Comparison of ENCODE assay signal across 22 cellular contexts in genomic region chr13:42454749-42455148, GRCh38.
A peak's percentile ranks its signal among the peaks of the same experiment; 100 is the strongest.
DNase-seq lines count a peak whose midpoint lies in the region; ATAC-seq, FAIRE-seq and TF ChIP-seq lines count a peak whose summit lies in the region.
"Had no signal": no experiment of that assay in that cellular context is flagged by ENCODE, and none has a peak within 500 bp of the region (broad histone marks: within the 10 kb centered on the region; RNA-seq: fewer than 3 reads in every experiment).

No MANE protein-coding gene starts in this region.

- BruUV-seq in HepG2 (replicated peaks; lab: Mats Ljungman, UMichigan): no TSS peak
- no TSS peak for BruUV-seq in K562 (replicated peaks; lab: Mats Ljungman, UMichigan)

- H2AFZ ChIP-seq in HepG2 (ENCODE audit: low read length): no peak overlapping the region
- H2AFZ ChIP-seq in K562 (ENCODE audit: low read depth, low read length): no peak overlapping the region

- in situ Hi-C loops in HepG2 (cut with HindIII; ENCODE audit: extremely low pct_ligation_motif_present, low pct_unique_long_range_greater_than_20kb) (no loop called here), K562 (cut with MboI) (loop anchor here (5.0 kb wide), 1 partner anchor 58 kb away; no protein-coding TSS in a partner anchor)

- H3K9me1 ChIP-seq in K562 (ENCODE audit: control insufficient read depth, insufficient read depth, low read length): no peaks in the 10 kb centered on the region

- H3K4me2 ChIP-seq in HepG2 (ENCODE audit: low read depth, low read length): no peak overlapping the region
- no peak overlapping the region for H3K4me2 ChIP-seq in K562 (ENCODE audit: insufficient read depth, low read length)
- H3K4me2 ChIP-seq: A549 had no signal

- intact Hi-C loops in HepG2 (cut with micrococcal nuclease; ENCODE audit: unreplicated experiment): no loop called here
- intact Hi-C loops in right lobe of liver (cut with DNase I): no loop called here
- intact Hi-C loops in K562 (cut with micrococcal nuclease): no loop called here

- 61% methylated on average over 6 of the region's 6 CpGs for WGBS in HepG2 (ENCODE audit: low lambda C conversion rate)
- 64% methylated on average over 6 of the region's 6 CpGs for WGBS in right lobe of liver (ENCODE audit: insufficient coverage, low coverage, low lambda C conversion rate, missing lambda C conversion rate)
- 0% methylated on average over 6 of the region's 6 CpGs for WGBS in K562 (ENCODE audit: insufficient coverage, low coverage, missing lambda C conversion rate)

- TF ChIP-seq CTCF in HepG2 (CRISPR knock-in tag; IDR thresholded peaks at IDR 0.05): no peak
- no peak for TF ChIP-seq CTCF in right lobe of liver (IDR thresholded peaks at IDR 0.05)
- no peak for TF ChIP-seq CTCF in K562 (IDR thresholded peaks at IDR 0.05 in 2 of 3, conservative IDR thresholded peaks at IDR 0.05 in 1 of 3; ENCODE audit: insufficient read depth in 2 of 3, low read depth in 1 of 3, low read length in 3 of 3)

- CTCF ChIA-PET in HepG2 (lab: Yijun Ruan, JAX; ENCODE audit: low intra/inter-chr PET ratio, low total read pairs): no interaction called here
- CTCF ChIA-PET in K562 (lab: Yijun Ruan, JAX; ENCODE audit: low intra/inter-chr PET ratio): no interaction called here

- no peaks in the 10 kb centered on the region for H4K20me1 ChIP-seq in HepG2 (ENCODE audit: insufficient read depth, low read length)
- no peaks in the 10 kb centered on the region for H4K20me1 ChIP-seq in K562 (replicated peaks; ENCODE audit: control insufficient read depth, insufficient read depth, low read length)
- H4K20me1 ChIP-seq: BLaER1 had no signal

- DNase-seq in HepG2 (ENCODE audit: low spot score): no peak
- no peak for DNase-seq in right lobe of liver
- DNase-seq in K562 (ENCODE audit: extremely low read depth in 1 of 4, low spot score in 3 of 4): no peak
- no peak for DNase-seq in Ammon's horn (ENCODE audit: low spot score)
- no peak for DNase-seq in NCI-H187 treated with DMSO at 0.1 percent for 48 hours (lab: John Stamatoyannopoulos, UW)
- DNase-seq: AML-193; BE2C; C1 segment of cervical spinal cord; CD4-positive, alpha-beta memory T cell; CD4-positive, CD25-positive, alpha-beta regulatory T cell; CD8-positive, alpha-beta memory T cell; COR-L47; DMS 273 treated with DMSO at 0.1 percent for 48 hours; DMS153; DMS53; DMS79; DND-41; EL; GDM1 had no signal

- ATAC-seq in HepG2 (no peak), right lobe of liver (no peak), K562 (no peak)
- ATAC-seq: A549 had no signal

- H3K4me1 ChIP-seq in HepG2 (ENCODE audit: insufficient read depth, low read length) (no peaks in the 10 kb centered on the region), right lobe of liver (no peaks in the 10 kb centered on the region), K562 (replicated peaks in 1 of 2; ENCODE audit: control insufficient read depth in 2 of 2, insufficient read depth in 2 of 2, low read length in 2 of 2) (no peaks in the 10 kb centered on the region)
- H3K4me1 ChIP-seq: A549, BE2C had no signal

- H3K27me3 ChIP-seq in HepG2 (ENCODE audit: control insufficient read depth in 1 of 2, insufficient read depth in 2 of 2, low read length in 2 of 2) (no peaks in the 10 kb centered on the region), right lobe of liver (no peaks in the 10 kb centered on the region), K562 (ENCODE audit: control insufficient read depth in 2 of 2, insufficient read depth in 2 of 2, low read length in 2 of 2) (no peaks in the 10 kb centered on the region)
- H3K27me3 ChIP-seq: BE2C, BLaER1 had no signal

- POLR2A ChIA-PET in HepG2 (lab: Yijun Ruan, JAX) (no interaction called here), K562 (lab: Yijun Ruan, JAX) (no interaction called here)

- peaks cover 13% of the 10 kb centered on the region for H3K9me3 ChIP-seq in HepG2 (ENCODE audit: low read length)
- no peaks in the 10 kb centered on the region for H3K9me3 ChIP-seq in right lobe of liver
- H3K9me3 ChIP-seq in K562 (replicated peaks; ENCODE audit: control insufficient read depth, insufficient read depth, low read depth, low read length): no peaks in the 10 kb centered on the region
- H3K9me3 ChIP-seq: A549, BE2C, BLaER1 had no signal

- no peak for TF ChIP-seq EP300 in HepG2 (IDR thresholded peaks at IDR 0.05; ENCODE audit: low read depth in 2 of 2, low read length in 2 of 2)
- no peak for TF ChIP-seq EP300 in HepG2 (CRISPR knock-in tag; IDR thresholded peaks at IDR 0.05; ENCODE audit: borderline replicate concordance)
- no peak for TF ChIP-seq EP300 in K562 (IDR thresholded peaks at IDR 0.05; ENCODE audit: low read length)

- no peaks in the 10 kb centered on the region for H3K36me3 ChIP-seq in HepG2 (replicated peaks in 1 of 2; ENCODE audit: control insufficient read depth in 1 of 2, insufficient read depth in 2 of 2, low read length in 2 of 2)
- no peaks in the 10 kb centered on the region for H3K36me3 ChIP-seq in right lobe of liver
- H3K36me3 ChIP-seq in K562 (ENCODE audit: control insufficient read depth, insufficient read depth, low read length): no peaks in the 10 kb centered on the region
- H3K36me3 ChIP-seq: BE2C, BLaER1 had no signal

- TF ChIP-seq RAD21 in HepG2 (CRISPR knock-in tag; IDR thresholded peaks at IDR 0.05) (no peak), K562 (CRISPR knock-in tag; conservative IDR thresholded peaks at IDR 0.05 in 1 of 2, IDR thresholded peaks at IDR 0.05 in 1 of 2) (no peak)

- FAIRE-seq in HepG2 (lab: Jason Lieb, UNC): no peak
- no peak for FAIRE-seq in K562 (lab: Jason Lieb, UNC)
- FAIRE-seq: A549 had no signal

- no peak overlapping the region for H3K27ac ChIP-seq in HepG2 (ENCODE audit: extremely low read length, insufficient read depth, low read length)
- H3K27ac ChIP-seq in right lobe of liver: no peak overlapping the region
- no peak overlapping the region for H3K27ac ChIP-seq in K562 (ENCODE audit: extremely low read depth, low read depth, low read length)
- H3K27ac ChIP-seq: 22Rv1, A549, BLaER1 had no signal

- H3K4me3 ChIP-seq in HepG2 (replicated peaks in 1 of 3; ENCODE audit: insufficient read depth in 1 of 3, low read depth in 2 of 3, low read length in 3 of 3) (no peak overlapping the region), right lobe of liver (no peak overlapping the region), K562 (no peak overlapping the region)
- H3K4me3 ChIP-seq: A549, BLaER1 had no signal

- H3K9ac ChIP-seq in HepG2 (ENCODE audit: insufficient read depth, low read depth, low read length): no peak overlapping the region
- H3K9ac ChIP-seq in K562 (ENCODE audit: insufficient read depth in 1 of 2, low read depth in 2 of 2, low read length in 2 of 2): no peak overlapping the region
- H3K9ac ChIP-seq: BLaER1 had no signal

- H3K79me2 ChIP-seq in HepG2 (ENCODE audit: insufficient read depth, low read length) (no peaks in the 10 kb centered on the region), K562 (ENCODE audit: control insufficient read depth, insufficient read depth, low read length) (no peaks in the 10 kb centered on the region)

- no peak for TF ChIP-seq POLR2A in HepG2 (IDR thresholded peaks at IDR 0.05; ENCODE audit: insufficient read depth in 1 of 2, low read depth in 2 of 2, low read length in 2 of 2)
- TF ChIP-seq POLR2A in right lobe of liver (IDR thresholded peaks at IDR 0.05): no peak
- no peak for TF ChIP-seq POLR2A in K562 (conservative IDR thresholded peaks at IDR 0.05)

TF ChIP-seq in HepG2, 621 proteins besides CTCF, POLR2A, EP300 and RAD21:
- TF ChIP-seq SIN3A (IDR thresholded peaks at IDR 0.05; ENCODE audit: borderline replicate concordance, low read depth, low read length) (no peak), ZNF552 (CRISPR knock-in tag; IDR thresholded peaks at IDR 0.05; ENCODE audit: borderline replicate concordance) (no peak), ZEB1 (IDR thresholded peaks at IDR 0.05; ENCODE audit: insufficient replicate concordance, low read depth) (no peak), MAFF (IDR thresholded peaks at IDR 0.05; ENCODE audit: low read depth, low read length) (peak; percentile 63), MAFK (conservative IDR thresholded peaks at IDR 0.05 in 1 of 2, IDR thresholded peaks at IDR 0.05 in 1 of 2; ENCODE audit: low read length in 2 of 2) (peak; percentile 62 to 81; a peak in 3 of 4 replicates)

TF ChIP-seq in K562, 482 proteins besides CTCF, POLR2A, EP300 and RAD21 (continues in another document):
- TF ChIP-seq ARID3A (IDR thresholded peaks at IDR 0.05; ENCODE audit: borderline replicate concordance, low read depth, low read length) (no peak), MAFK (IDR thresholded peaks at IDR 0.05; ENCODE audit: low read length) (0 out of 2 replicates have a peak, but pooled peaks have one; percentile 18)

Comparison
In these comparisons a context has a peak if more than half of its experiments do, and no peak if none do; other contexts are left out.
1. Of the 241 proteins assayed by ChIP-seq in both HepG2 and K562: peak only in HepG2: none; only in K562: none; in both: MAFF and MAFK; in neither: 239.